Comparison of ENCODE assay signal across 35 cellular contexts in genomic region chr1:212780759-212781158, GRCh38.
"Had no signal": no experiment of that assay in that cellular context is flagged by ENCODE, and none has a peak within 500 bp of the region (broad histone marks: within the 10 kb centered on the region; RNA-seq: fewer than 3 reads in every experiment).

No MANE protein-coding gene starts in this region.

- H3K27me3 Mint-ChIP-seq: activated B cell treated with CpG ODN at 0.5 μM for 24 hours; activated CD4-positive, alpha-beta memory T cell treated with anti-CD3 and anti-CD28 coated beads for 36 hours; activated CD4-positive, alpha-beta T cell treated with anti-CD3 and anti-CD28 coated beads, Interleukin-2, amount 10 ng/mL, durations not matched to agents 24 days and 14 days; activated CD8-positive, alpha-beta T cell treated with anti-CD3 and anti-CD28 coated beads for 36 hours; activated naive CD8-positive, alpha-beta T cell treated with anti-CD3 and anti-CD28 coated beads for 36 hours; activated T-helper 17 cell treated with anti-CD3 and anti-CD28 coated beads, Interleukin-2, amount 50 U/mL, for 72 hours had no signal

- FAIRE-seq: astrocyte had no signal

- H3K4me3 Mint-ChIP-seq: activated B cell treated with CpG ODN at 0.5 μM for 24 hours; activated CD4-positive, alpha-beta memory T cell treated with anti-CD3 and anti-CD28 coated beads for 36 hours; activated CD4-positive, alpha-beta T cell treated with anti-CD3 and anti-CD28 coated beads, Interleukin-2, amount 10 ng/mL, durations not matched to agents 24 days and 14 days; activated CD8-positive, alpha-beta T cell treated with anti-CD3 and anti-CD28 coated beads for 36 hours; activated naive CD4-positive, alpha-beta T cell treated with anti-CD3 and anti-CD28 coated beads for 36 hours; activated naive CD8-positive, alpha-beta T cell treated with anti-CD3 and anti-CD28 coated beads for 36 hours; activated T-cell treated with anti-CD3 and anti-CD28 coated beads, Interleukin-2, amount 50 U/mL, for 4 hours; activated T-cell treated with anti-CD3 and anti-CD28 coated beads, Interleukin-2, amount 50 U/mL, for 72 hours; activated T-helper 1 cell treated with anti-CD3 and anti-CD28 coated beads, Interleukin-12 subunit alpha, Interleukin-12 subunit beta, Interleukin-2, Interleukin-4 antibody, amounts not matched to agents 30 ng/mL and 10 ng/mL and 1 ng/mL, durations not matched to agents 14 hours and 24 hours and 36 hours; activated T-helper 17 cell treated with anti-CD3 and anti-CD28 coated beads, Interleukin-2, amount 50 U/mL, for 72 hours; T-helper 1 cell treated with Interleukin-12 subunit alpha and Interleukin-12 subunit beta and Interleukin-4 antibody, amounts not matched to agents 30 μg/mL and 1 μg/mL, for 36 hours; T-helper 2 cell treated with Interferon-gamma antibody and Interleukin-4, amounts not matched to agents 5 μg/mL and 100 μg/mL, for 36 hours had no signal

- H3K4me1 ChIP-seq: body of pancreas, breast epithelium had no signal

- ATAC-seq: activated CD8-positive, alpha-beta T cell treated with anti-CD3 and anti-CD28 coated beads for 36 hours; activated naive CD4-positive, alpha-beta T cell treated with anti-CD3 and anti-CD28 coated beads, Interleukin-2, amount 50 U/mL, for 72 hours; activated T-cell treated with anti-CD3 and anti-CD28 coated beads, Interleukin-2, amount 50 U/mL, for 4 hours; activated T-cell treated with anti-CD3 and anti-CD28 coated beads, Interleukin-2, amount 50 U/mL, for 72 hours; activated T-helper 17 cell treated with anti-CD3 and anti-CD28 coated beads, Interleukin-2, amount 50 U/mL, for 72 hours; body of pancreas had no signal

- H3K9me3 Mint-ChIP-seq: activated B cell treated with CpG ODN at 0.5 μM for 24 hours; activated CD4-positive, alpha-beta memory T cell treated with anti-CD3 and anti-CD28 coated beads for 36 hours; activated CD4-positive, alpha-beta T cell treated with anti-CD3 and anti-CD28 coated beads, Interleukin-2, amount 10 ng/mL, durations not matched to agents 24 days and 14 days; activated CD8-positive, alpha-beta T cell treated with anti-CD3 and anti-CD28 coated beads for 36 hours; activated naive CD4-positive, alpha-beta T cell treated with anti-CD3 and anti-CD28 coated beads for 36 hours; activated naive CD4-positive, alpha-beta T cell treated with anti-CD3 and anti-CD28 coated beads, Interleukin-2, amount 50 U/mL, for 72 hours; activated naive CD8-positive, alpha-beta T cell treated with anti-CD3 and anti-CD28 coated beads for 36 hours; activated T-cell treated with anti-CD3 and anti-CD28 coated beads, Interleukin-2, amount 50 U/mL, for 4 hours; activated T-cell treated with anti-CD3 and anti-CD28 coated beads, Interleukin-2, amount 50 U/mL, for 72 hours; activated T-helper 1 cell treated with anti-CD3 and anti-CD28 coated beads, Interleukin-12 subunit alpha, Interleukin-12 subunit beta, Interleukin-2, Interleukin-4 antibody, amounts not matched to agents 30 ng/mL and 10 ng/mL and 1 ng/mL, durations not matched to agents 14 hours and 24 hours and 36 hours; activated T-helper 17 cell treated with anti-CD3 and anti-CD28 coated beads, Interleukin-2, amount 50 U/mL, for 72 hours; T-helper 1 cell treated with Interleukin-12 subunit alpha and Interleukin-12 subunit beta and Interleukin-4 antibody, amounts not matched to agents 30 μg/mL and 1 μg/mL, for 36 hours; T-helper 2 cell treated with Interferon-gamma antibody and Interleukin-4, amounts not matched to agents 5 μg/mL and 100 μg/mL, for 36 hours had no signal

- H3K27ac Mint-ChIP-seq: activated B cell treated with CpG ODN at 0.5 μM for 24 hours; activated CD4-positive, alpha-beta T cell treated with anti-CD3 and anti-CD28 coated beads, Interleukin-2, amount 10 ng/mL, durations not matched to agents 24 days and 14 days; activated CD8-positive, alpha-beta T cell treated with anti-CD3 and anti-CD28 coated beads for 36 hours; activated naive CD4-positive, alpha-beta T cell treated with anti-CD3 and anti-CD28 coated beads for 36 hours; activated naive CD4-positive, alpha-beta T cell treated with anti-CD3 and anti-CD28 coated beads, Interleukin-2, amount 50 U/mL, for 72 hours; activated naive CD8-positive, alpha-beta T cell treated with anti-CD3 and anti-CD28 coated beads for 36 hours; activated T-cell treated with anti-CD3 and anti-CD28 coated beads, Interleukin-2, amount 50 U/mL, for 72 hours; activated T-helper 1 cell treated with anti-CD3 and anti-CD28 coated beads, Interleukin-12 subunit alpha, Interleukin-12 subunit beta, Interleukin-2, Interleukin-4 antibody, amounts not matched to agents 30 ng/mL and 10 ng/mL and 1 ng/mL, durations not matched to agents 14 hours and 24 hours and 36 hours; activated T-helper 17 cell treated with anti-CD3 and anti-CD28 coated beads, Interleukin-2, amount 50 U/mL, for 72 hours; T-helper 1 cell treated with Interleukin-12 subunit alpha and Interleukin-12 subunit beta and Interleukin-4 antibody, amounts not matched to agents 30 μg/mL and 1 μg/mL, for 36 hours; T-helper 2 cell treated with Interferon-gamma antibody and Interleukin-4, amounts not matched to agents 5 μg/mL and 100 μg/mL, for 36 hours had no signal

- H3K27ac ChIP-seq: adrenal gland, body of pancreas, brain microvascular endothelial cell, breast epithelium, VCaP had no signal

- H3K9me3 ChIP-seq: adrenal gland, body of pancreas, breast epithelium had no signal

- H3K4me3 ChIP-seq: adrenal gland, body of pancreas, breast epithelium had no signal

- H3K27me3 ChIP-seq: adrenal gland, body of pancreas, brain microvascular endothelial cell, breast epithelium had no signal

- DNase-seq: activated B cell treated with CpG ODN at 0.5 μM for 24 hours; activated CD4-positive, alpha-beta memory T cell treated with anti-CD3 and anti-CD28 coated beads for 36 hours; activated CD4-positive, alpha-beta T cell treated with anti-CD3 and anti-CD28 coated beads for 4 hours; activated CD4-positive, alpha-beta T cell treated with anti-CD3 and anti-CD28 coated beads, Interleukin-2, amount 10 ng/mL, durations not matched to agents 24 days and 14 days; activated CD4-positive, alpha-beta T cell treated with anti-CD3 and anti-CD28 coated beads, Interleukin-2, amount 50 U/mL, for 1 hour; activated CD4-positive, alpha-beta T cell treated with anti-CD3 and anti-CD28 coated beads, Interleukin-2, amount 50 U/mL, for 4 hours; activated CD4-positive, CD25-positive, alpha-beta regulatory T cell treated with anti-CD3 and anti-CD28 coated beads, Interleukin-2, amount 50 U/mL, for 72 hours; activated CD8-positive, alpha-beta memory T cell treated with anti-CD3 and anti-CD28 coated beads, Interleukin-2, amount 50 U/mL, for 4 hours; activated CD8-positive, alpha-beta T cell treated with anti-CD3 and anti-CD28 coated beads for 36 hours; activated effector memory CD4-positive, alpha-beta T cell treated with anti-CD3 and anti-CD28 coated beads, Interleukin-2, amount 50 U/mL, for 16 hours; activated gamma-delta T cell treated with Interleukin-2 at 50 U/mL for 16 hours; activated naive CD4-positive, alpha-beta T cell; activated naive CD4-positive, alpha-beta T cell treated with anti-CD3 and anti-CD28 coated beads for 36 hours; activated naive CD4-positive, alpha-beta T cell treated with anti-CD3 and anti-CD28 coated beads, Interleukin-2, amount 50 U/mL, for 16 hours; activated naive CD8-positive, alpha-beta T cell treated with anti-CD3 and anti-CD28 coated beads for 36 hours; activated T-cell treated with anti-CD3 and anti-CD28 coated beads for 4 hours; activated T-cell treated with anti-CD3 and anti-CD28 coated beads, Interleukin-2, amount 50 U/mL, for 1 hour; activated T-cell treated with anti-CD3 and anti-CD28 coated beads, Interleukin-2, amount 50 U/mL, for 4 hours; activated T-cell treated with anti-CD3 and anti-CD28 coated beads, Interleukin-2, amount 50 U/mL, for 72 hours; adrenal gland; amniotic stem cell; aorta; body of pancreas; brain microvascular endothelial cell; central memory CD4-positive, alpha-beta T cell; T-helper 2 cell; T-helper 9 cell had no signal
